Comparison of ENCODE assay signal across 2 cellular contexts in genomic region chr1:90850925-90851710, GRCh38.
TF ChIP-seq lines count a peak whose summit lies in the region.

No MANE protein-coding gene starts in this region.

TF ChIP-seq in Ishikawa, 13 proteins besides CTCF, POLR2A, EP300 and RAD21 (continued from another document):
- TF ChIP-seq REST (IDR thresholded peaks at IDR 0.05; ENCODE audit: low read depth) (no peak), USF1 (IDR thresholded peaks at IDR 0.05) (no peak), CEBPB (IDR thresholded peaks at IDR 0.05) (no peak)

TF ChIP-seq in SK-N-SH treated with all-trans-retinoic acid at 6 μM for 48 hours, 23 proteins besides CTCF, POLR2A, EP300 and RAD21 (continued from another document):
- TF ChIP-seq POU6F1 (CRISPR knock-in tag; IDR thresholded peaks at IDR 0.05; ENCODE audit: borderline replicate concordance, low read depth) (no peak), TSHZ2 (CRISPR knock-in tag; IDR thresholded peaks at IDR 0.05) (no peak), ZFP30 (CRISPR knock-in tag; IDR thresholded peaks at IDR 0.05) (no peak), ZNF565 (CRISPR knock-in tag; conservative IDR thresholded peaks at IDR 0.05; ENCODE audit: low read depth) (no peak), RARB (CRISPR knock-in tag; IDR thresholded peaks at IDR 0.05) (no peak)
TF ChIP-seq in SK-N-SH treated with all-trans-retinoic acid at 6 μM for 48 hours: peak in this region for 0.
